In the genomic region with DNA sequence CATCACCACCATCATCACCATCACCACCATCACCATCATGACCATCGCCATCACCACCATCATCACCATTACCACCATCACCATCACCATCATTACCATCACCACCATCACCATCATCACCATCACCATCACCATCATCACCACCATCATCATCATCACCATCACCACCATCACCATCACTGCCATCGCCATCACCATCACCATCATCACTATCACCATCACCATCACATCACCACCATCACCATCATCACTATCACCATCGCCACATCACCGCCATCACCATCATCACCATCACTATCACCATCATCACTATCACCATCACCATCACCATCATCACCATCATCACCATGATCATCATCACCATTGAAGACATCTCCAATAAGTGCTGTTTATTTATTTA, we compare ENCODE assay signal across 29 cellular contexts.
"Had no signal": no experiment of that assay in that cellular context is flagged by ENCODE, and none has a peak within 500 bp of the region (broad histone marks: within the 10 kb centered on the region; RNA-seq: fewer than 3 reads in every experiment).

No MANE protein-coding gene starts in this region.

- H3K4me1 ChIP-seq: adrenal gland, breast epithelium had no signal

- H3K4me3 ChIP-seq: adrenal gland, breast epithelium, SK-N-MC had no signal

- H3K9me3 ChIP-seq: adrenal gland, breast epithelium had no signal

- H3K27ac ChIP-seq: adrenal gland, breast epithelium, SK-N-MC had no signal

- H3K36me3 ChIP-seq: adrenal gland, breast epithelium had no signal

- ATAC-seq: activated T-helper 17 cell treated with anti-CD3 and anti-CD28 coated beads, Interleukin-2, amount 50 U/mL, for 72 hours; Panc1; Right ventricle myocardium inferior; T-cell had no signal

- DNase-seq: activated B cell treated with CpG ODN at 0.5 μM for 24 hours; activated CD4-positive, alpha-beta memory T cell treated with anti-CD3 and anti-CD28 coated beads, Interleukin-2, amount 10 ng/mL, durations not matched to agents 7 days and 5 days; activated CD4-positive, alpha-beta T cell treated with anti-CD3 and anti-CD28 coated beads, Interleukin-2, amount 10 ng/mL, durations not matched to agents 7 days and 5 days; activated naive CD4-positive, alpha-beta T cell treated with anti-CD3 and anti-CD28 coated beads, Interleukin-2, amount 50 U/mL, for 16 hours; activated naive CD8-positive, alpha-beta T cell treated with anti-CD3 and anti-CD28 coated beads, Interleukin-2, amount 10 ng/mL, durations not matched to agents 7 days and 5 days; activated T-cell treated with anti-CD3 and anti-CD28 coated beads for 4 hours; activated T-cell treated with anti-CD3 and anti-CD28 coated beads, Interleukin-2, amount 50 U/mL, for 48 hours; adrenal gland; anterior cingulate cortex; Karpas-422; MM.1S; NCI-H1105; NCI-H1436; NCI-H1694 treated with DMSO at 0.1 percent for 48 hours; NCI-H2029 treated with DMSO at 0.1 percent for 48 hours; NCI-H345; NCI-H510A; NCI-H526 treated with DMSO at 0.1 percent for 48 hours; NCI-H82; RPMI8226; T-cell; T-helper 2 cell; T1000 had no signal

- FAIRE-seq: TTC549 had no signal

- H3K27me3 ChIP-seq: adrenal gland, breast epithelium had no signal
